9 cellular contexts compared by ENCODE assay signal in genomic region chr18:55376387-55376786, GRCh38.
DNase-seq lines count a peak whose midpoint lies in the region; ATAC-seq and FAIRE-seq lines count a peak whose summit lies in the region.
"Had no signal": no experiment of that assay in that cellular context is flagged by ENCODE, and none has a peak within 500 bp of the region (broad histone marks: within the 10 kb centered on the region; RNA-seq: fewer than 3 reads in every experiment).

No MANE protein-coding gene starts in this region.

- peaks cover 7% of the 10 kb centered on the region for H3K36me3 Mint-ChIP-seq in memory B cell

- peaks cover 4% of the 10 kb centered on the region for H3K9me3 Mint-ChIP-seq in memory B cell

- H3K4me1 Mint-ChIP-seq in memory B cell = peaks cover 14% of the 10 kb centered on the region

- DNase-seq in memory B cell (ENCODE audit: low spot score in 2 of 2) = peak in 1 of 2 donors; percentile 31
- DNase-seq in activated effector memory CD4-positive, alpha-beta T cell treated with anti-CD3 and anti-CD28 coated beads, Interleukin-2, amount 50 U/mL, for 16 hours = no peak
- DNase-seq in HTR-8/SVneo (ENCODE audit: insufficient read length, low spot score) = no peak
- no peak for DNase-seq in mesenteric fat pad (ENCODE audit: low spot score)
- DNase-seq: kidney glomerular epithelial cell had no signal

- no peak overlapping the region for H3K4me3 Mint-ChIP-seq in memory B cell

- peak overlapping the region; percentile 67 for H3K27ac Mint-ChIP-seq in memory B cell

- no peaks in the 10 kb centered on the region for H3K27me3 Mint-ChIP-seq in memory B cell

- no peak for FAIRE-seq in HTR-8/SVneo (lab: Jason Lieb, UNC)
- FAIRE-seq: bronchial epithelial cell had no signal

- ATAC-seq in GM18907 (IDR thresholded peaks at IDR 0.05; ENCODE audit: unreplicated experiment) (peak; percentile 97), GM21576 (IDR thresholded peaks at IDR 0.05; ENCODE audit: unreplicated experiment) (peak; percentile 93), HG03175 (IDR thresholded peaks at IDR 0.05; ENCODE audit: unreplicated experiment) (peak; percentile 92), memory B cell (ENCODE audit: low read depth) (peak; percentile 98)
